ENCODE assay signal across 8 cellular contexts in the genomic region with DNA sequence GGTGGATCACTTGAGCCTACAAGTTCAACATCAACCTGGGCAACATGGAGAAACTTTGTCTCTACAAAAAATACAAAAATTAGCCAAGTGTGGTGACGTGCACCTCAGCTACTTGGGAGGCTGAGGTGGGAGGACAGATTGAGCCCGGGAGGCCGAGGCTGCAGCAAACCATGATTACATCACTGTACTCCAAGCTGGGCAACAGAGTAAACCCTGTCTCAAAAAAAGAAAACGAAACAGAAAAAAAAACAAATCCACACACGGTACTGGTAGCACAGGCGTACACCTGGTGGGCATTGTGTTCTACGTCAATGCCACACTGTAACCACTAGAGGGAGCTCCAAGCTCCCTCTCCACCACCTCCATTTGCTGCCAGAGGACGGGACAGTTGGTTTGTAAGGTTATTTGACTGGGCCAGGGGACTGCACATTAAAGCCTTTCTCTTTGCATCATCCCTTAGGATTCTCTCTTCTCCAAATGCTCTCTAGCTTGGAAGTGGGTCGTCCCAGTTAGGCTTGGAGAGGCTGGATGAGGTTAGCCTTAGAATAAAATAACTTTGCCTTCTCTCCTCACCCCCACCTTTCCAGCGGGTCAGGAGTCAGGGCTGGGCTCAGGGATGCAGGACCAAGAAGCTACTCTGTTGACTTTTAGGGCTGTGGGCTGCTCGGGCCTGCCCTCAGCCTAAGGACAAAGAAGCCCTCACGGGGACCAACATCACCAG.
A peak's percentile ranks its signal among the peaks of the same experiment; 100 is the strongest.
DNase-seq lines count a peak whose midpoint lies in the region; ATAC-seq and TF ChIP-seq lines count a peak whose summit lies in the region.

No MANE protein-coding gene starts in this region.

- ATAC-seq in GM21423 (IDR thresholded peaks at IDR 0.05; ENCODE audit: unreplicated experiment) (peak; percentile 72), heart right ventricle (peak; percentile 71 to 80 (median 77)), sciatic nerve (peak; percentile 79)

- H3K9me3 Mint-ChIP-seq in activated naive CD8-positive, alpha-beta T cell treated with anti-CD3 and anti-CD28 coated beads for 36 hours = no peaks in the 10 kb centered on the region

- H3K27ac ChIP-seq in SJCRH30 (no peak overlapping the region), heart right ventricle (peak overlapping the region in 8 of 10 donors; percentile 50 to 95 (median 80))

- peak; percentile 94 to 98 (median 97) for TF ChIP-seq CTCF in heart right ventricle (IDR thresholded peaks at IDR 0.05)

- peaks cover 7% of the 10 kb centered on the region for H3K27me3 Mint-ChIP-seq in activated naive CD8-positive, alpha-beta T cell treated with anti-CD3 and anti-CD28 coated beads for 36 hours

- H3K36me3 Mint-ChIP-seq in activated naive CD8-positive, alpha-beta T cell treated with anti-CD3 and anti-CD28 coated beads for 36 hours = no peaks in the 10 kb centered on the region

- H3K4me1 ChIP-seq in SJCRH30 (no peaks in the 10 kb centered on the region), heart right ventricle (peaks cover 46 to 100% (median 92%) of the 10 kb centered on the region in 9 donors)

- peak; percentile 74 for DNase-seq in DMS 273 (lab: John Stamatoyannopoulos, UW; ENCODE audit: unreplicated experiment)
- DNase-seq in DMS 273 treated with DMSO at 0.1 percent for 48 hours (lab: John Stamatoyannopoulos, UW) = no peak
- DNase-seq in HPDE6-E6E7 (ENCODE audit: extremely low spot score) = peak; percentile 83
- peak; percentile 44 to 71 for DNase-seq in SJCRH30
- DNase-seq in activated naive CD8-positive, alpha-beta T cell treated with anti-CD3 and anti-CD28 coated beads for 36 hours = peak; percentile 32
- DNase-seq in heart right ventricle = peak in 1 of 2 donors; percentile 59
- DNase-seq in sciatic nerve (ENCODE audit: low spot score) = no peak

- H3K36me3 ChIP-seq in SJCRH30 (no peaks in the 10 kb centered on the region), heart right ventricle (peaks cover 0 to 61% (median 8%) of the 10 kb centered on the region in 9 donors)

- H3K27me3 ChIP-seq in SJCRH30 (no peaks in the 10 kb centered on the region), heart right ventricle (no peaks in the 10 kb centered on the region)

- 35 to 39% methylated on average over 12 of the region's 12 CpGs for WGBS in heart right ventricle, 2 donors

- no peak overlapping the region for H3K4me3 ChIP-seq in SJCRH30
- no peak overlapping the region for H3K4me3 ChIP-seq in heart right ventricle

- H3K4me3 Mint-ChIP-seq in activated naive CD8-positive, alpha-beta T cell treated with anti-CD3 and anti-CD28 coated beads for 36 hours = no peak overlapping the region

- H3K4me1 Mint-ChIP-seq in activated naive CD8-positive, alpha-beta T cell treated with anti-CD3 and anti-CD28 coated beads for 36 hours = no peaks in the 10 kb centered on the region

- H3K9me3 ChIP-seq in SJCRH30 (replicated peaks) (no peaks in the 10 kb centered on the region), heart right ventricle (no peaks in the 10 kb centered on the region)

- H3K27ac Mint-ChIP-seq in activated naive CD8-positive, alpha-beta T cell treated with anti-CD3 and anti-CD28 coated beads for 36 hours = no peak overlapping the region

- intact Hi-C loops in heart right ventricle (cut with DNase I) (loop anchor here (1.0 to 5.0 kb wide), 9 partner anchors 42 to 172 kb away; partner anchors contain the start of gene SORBS1 (in 5 of the 10)), sciatic nerve (cut with DNase I) (no loop called here)

Comparison
In these comparisons a context has a peak if more than half of its experiments do, and no peak if none do; other contexts are left out.
1. DNase-seq: peak in DMS 273 (single experiment), HPDE6-E6E7 (single experiment), SJCRH30 (2 of 2) and activated naive CD8-positive, alpha-beta T cell treated with anti-CD3 and anti-CD28 coated beads for 36 hours (single experiment); none in DMS 273 treated with DMSO at 0.1 percent for 48 hours (single experiment) and sciatic nerve (single experiment).
2. Peak in every context shown above with its lines, with median percentiles within 50 percentile points of each other: ATAC-seq.